30 cellular contexts compared by ENCODE assay signal in the genomic region with DNA sequence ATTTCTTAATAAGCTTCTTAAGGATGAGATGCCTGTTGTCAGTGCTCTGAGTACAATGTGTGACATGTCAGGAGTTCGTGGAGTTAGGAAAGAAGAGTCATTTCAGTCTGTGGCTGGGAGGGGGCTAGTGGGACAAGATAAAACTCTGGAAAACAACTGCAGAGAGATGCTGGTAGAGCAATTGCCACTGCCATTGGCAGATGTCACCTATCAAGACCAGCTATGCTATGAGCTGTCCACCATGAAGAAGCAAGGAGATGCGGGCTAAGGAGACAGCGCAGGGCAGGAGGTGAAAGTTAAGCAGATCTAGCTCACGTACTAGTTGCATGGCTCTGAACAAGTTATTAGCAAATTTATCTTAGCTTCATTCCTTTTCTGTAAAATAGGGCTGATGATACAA.
"Had no signal": no experiment of that assay in that cellular context is flagged by ENCODE, and none has a peak within 500 bp of the region (broad histone marks: within the 10 kb centered on the region; RNA-seq: fewer than 3 reads in every experiment).

No MANE protein-coding gene starts in this region.

- H3K9me3 ChIP-seq: heart right ventricle, lower lobe of right lung, pancreas, prostate gland, suprapubic skin, thoracic aorta, tibial artery, vagina had no signal

- H3K27ac Mint-ChIP-seq: stimulated activated naive CD8-positive, alpha-beta T cell treated with anti-CD3 and anti-CD28 coated beads, Interleukin-15, Interleukin-2, amounts not matched to agents 100 ng/mL and 50 ng/mL, for 24 hours; type B pancreatic cell had no signal

- FAIRE-seq: keratinocyte, pancreas had no signal

- H3K27me3 ChIP-seq: hepatocyte, pancreas, suprapubic skin, tibial artery, vagina had no signal

- H3K4me3 Mint-ChIP-seq: natural killer cell; stimulated activated effector memory CD8-positive, alpha-beta T cell treated with anti-CD3 and anti-CD28 coated beads, Interleukin-12 subunit alpha, Interleukin-12 subunit beta, amount 100 ng/mL, for 72 hours; stimulated activated naive CD8-positive, alpha-beta T cell treated with anti-CD3 and anti-CD28 coated beads, Interleukin-15, Interleukin-2, amounts not matched to agents 100 ng/mL and 50 ng/mL, for 24 hours; type B pancreatic cell had no signal

- H3K4me3 ChIP-seq: heart right ventricle, hepatocyte, lower lobe of right lung, pancreas, prostate gland, skin epidermis, suprapubic skin, thoracic aorta, tibial artery, vagina had no signal

- H3K9me3 Mint-ChIP-seq: stimulated activated naive CD8-positive, alpha-beta T cell treated with anti-CD3 and anti-CD28 coated beads, Interleukin-15, Interleukin-2, amounts not matched to agents 100 ng/mL and 50 ng/mL, for 24 hours; type B pancreatic cell had no signal

- H3K27me3 Mint-ChIP-seq: naive B cell had no signal

- H3K36me3 ChIP-seq: heart right ventricle, lower lobe of right lung, pancreas, prostate gland, suprapubic skin, thoracic aorta, tibial artery, vagina had no signal

- ATAC-seq: heart right ventricle, left cardiac atrium, left lobe of liver, lower lobe of right lung, natural killer cell, pancreas, right cardiac atrium had no signal

- DNase-seq: heart right ventricle; kidney glomerular epithelial cell; left cardiac atrium; lower lobe of right lung; mammary epithelial cell; mesenchymal stem cell; naive B cell; natural killer cell; nucleus accumbens; pancreas; posterior cingulate gyrus; retina; right cardiac atrium; stimulated activated CD4-positive, alpha-beta T cell treated with anti-CD3 and anti-CD28 coated beads, Interleukin-12 subunit alpha, Interleukin-12 subunit beta, amount 100 ng/mL, for 4 hours; stimulated activated CD4-positive, alpha-beta T cell treated with anti-CD3 and anti-CD28 coated beads, Interleukin-15, amount 100 ng/mL, for 24 hours; stimulated activated CD4-positive, alpha-beta T cell treated with anti-CD3 and anti-CD28 coated beads, Interleukin-2, amount 100 ng/mL, for 24 hours; stimulated activated CD4-positive, alpha-beta T cell treated with anti-CD3 and anti-CD28 coated beads, Interleukin-4, amount 100 ng/mL, for 1 hour; stimulated activated naive CD4-positive, alpha-beta T cell; tibial artery had no signal

- H2AFZ ChIP-seq: hepatocyte had no signal

- H3K4me1 ChIP-seq: lower lobe of right lung, prostate gland had no signal

- H3K79me2 ChIP-seq: hepatocyte had no signal

- H3K4me2 ChIP-seq: hepatocyte had no signal

- H3K27ac ChIP-seq: heart right ventricle, hepatocyte, lower lobe of right lung, pancreas, prostate gland, skin epidermis, suprapubic skin, thoracic aorta, tibial artery, vagina had no signal

- H3K36me3 Mint-ChIP-seq: naive B cell; natural killer cell; stimulated activated effector memory CD8-positive, alpha-beta T cell treated with anti-CD3 and anti-CD28 coated beads, Interleukin-12 subunit alpha, Interleukin-12 subunit beta, amount 100 ng/mL, for 72 hours; type B pancreatic cell had no signal
